ENCODE assay signal across 11 cellular contexts in the genomic region with DNA sequence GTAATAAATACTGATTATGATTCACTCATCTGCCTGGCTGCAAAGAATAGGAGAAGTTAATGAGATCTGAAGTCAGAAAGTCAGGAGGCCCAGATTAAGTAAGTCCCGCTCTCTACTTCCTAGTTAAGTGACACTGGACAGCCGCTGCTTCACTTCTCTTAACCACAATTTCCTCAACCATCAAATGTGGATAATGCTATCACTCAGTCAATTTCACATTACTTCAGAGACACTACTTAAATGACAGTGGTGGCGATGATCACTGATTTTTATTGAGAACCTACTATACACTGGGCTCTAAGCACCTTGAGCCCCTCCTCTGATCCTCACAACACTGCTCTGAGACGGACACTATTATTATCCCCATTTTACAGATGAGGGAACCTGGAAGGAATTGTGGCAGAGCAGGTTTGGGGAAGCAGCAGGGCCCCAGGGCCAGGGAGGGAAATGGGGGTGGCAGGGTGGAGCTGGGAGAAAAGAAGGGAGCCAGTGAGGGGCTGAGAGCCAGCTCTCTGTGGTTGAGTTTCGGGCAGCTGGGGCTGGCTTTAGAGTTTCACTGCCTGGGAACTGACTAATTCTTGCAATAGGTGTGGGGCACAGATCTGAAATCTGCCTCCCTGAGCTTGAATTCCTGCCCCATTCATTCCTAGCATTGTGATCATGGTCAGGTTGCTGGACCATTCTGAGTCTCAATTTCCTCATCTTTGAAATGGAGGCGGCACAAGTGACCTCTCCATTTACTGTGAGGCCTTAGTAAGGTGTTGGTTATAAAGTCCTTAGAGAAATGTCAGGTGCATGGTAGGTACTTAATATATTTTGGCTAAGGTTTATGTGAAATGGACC. TPM values are rescaled to one million over a fixed set of nuclear protein-coding genes. Genes with fewer than 3 reads are reported as not detected.
DNase-seq lines count a peak whose midpoint lies in the region; ATAC-seq and TF ChIP-seq lines count a peak whose summit lies in the region.
"Had no signal": no experiment of that assay in that cellular context is flagged by ENCODE, and none has a peak within 500 bp of the region (broad histone marks: within the 10 kb centered on the region; RNA-seq: fewer than 3 reads in every experiment).

No MANE protein-coding gene starts in this region.

- H3K4me2 ChIP-seq in OCI-LY7 (ENCODE audit: low read length) (peak overlapping the region; percentile 88), mammary epithelial cell (ENCODE audit: insufficient read depth, low read depth, low read length) (no peak overlapping the region)

- CTCF ChIA-PET in OCI-LY7 (lab: Charles Lee; ENCODE audit: unreplicated experiment) = no interaction called here
- CTCF ChIA-PET in mammary epithelial cell (lab: Charles Lee; ENCODE audit: low non-redundant PET) = no interaction called here

- H3K9ac ChIP-seq in mammary epithelial cell (ENCODE audit: insufficient read depth, low read length) = no peak overlapping the region

- intact Hi-C loops in OCI-LY7 (cut with micrococcal nuclease; ENCODE audit: unreplicated experiment) (no loop called here), mammary epithelial cell (cut with micrococcal nuclease) (no loop called here), lower leg skin (cut with DNase I; ENCODE audit: low total_unique reads) (no loop called here)

- H3K36me3 ChIP-seq in OCI-LY7 (ENCODE audit: insufficient read depth, low read length) (peaks cover 24% of the 10 kb centered on the region), mammary epithelial cell (ENCODE audit: insufficient read depth, low read length) (no peaks in the 10 kb centered on the region)

- TF ChIP-seq POLR2A in lower leg skin (IDR thresholded peaks at IDR 0.05) = no peak

- TF ChIP-seq CTCF in OCI-LY7 (conservative IDR thresholded peaks at IDR 0.05; ENCODE audit: low read length) (no peak), mammary epithelial cell (conservative IDR thresholded peaks at IDR 0.05 in 1 of 2, IDR thresholded peaks at IDR 0.05 in 1 of 2; ENCODE audit: extremely low read depth in 1 of 2, insufficient read depth in 1 of 2, low read depth in 1 of 2, low read length in 2 of 2) (no peak), mesothelial cell of epicardium (IDR thresholded peaks at IDR 0.05; ENCODE audit: unreplicated experiment) (no peak), lower leg skin (IDR thresholded peaks at IDR 0.05) (no peak), foreskin fibroblast (IDR thresholded peaks at IDR 0.05; ENCODE audit: low read depth, low read length) (no peak)

- POLR2A ChIA-PET in OCI-LY7 (lab: Charles Lee) = interaction anchor here (1.1 kb wide), 2 partner anchors 37 to 146 kb away, joined by 4 read pairs; no protein-coding TSS in a partner anchor

- no peaks in the 10 kb centered on the region for H3K27me3 Mint-ChIP-seq in mesothelial cell of epicardium (ENCODE audit: low read depth)

- H3K27me3 ChIP-seq in mammary epithelial cell (ENCODE audit: insufficient read depth, low read length) = no peaks in the 10 kb centered on the region

- no TSS peak for BruUV-seq in OCI-LY7 (replicated peaks; lab: Mats Ljungman, UMichigan)
- no TSS peak for BruUV-seq in mammary epithelial cell (replicated peaks; lab: Mats Ljungman, UMichigan)

- H3K27ac Mint-ChIP-seq in mesothelial cell of epicardium = no peak overlapping the region
- H3K27ac Mint-ChIP-seq: endodermal cell had no signal

- H3K36me3 Mint-ChIP-seq in mesothelial cell of epicardium = no peaks in the 10 kb centered on the region

- H4K20me1 ChIP-seq in OCI-LY7 (ENCODE audit: insufficient read depth, low read length) (no peaks in the 10 kb centered on the region), mammary epithelial cell (ENCODE audit: insufficient read depth, low read length) (no peaks in the 10 kb centered on the region)

- in situ Hi-C loops in mammary epithelial cell (cut with MboI; ENCODE audit: low sequenced_read_pairs in 2 of 2) = loop anchor here in 1 of 2 donors (5.0 to 25.0 kb wide), 3 partner anchors 36 to 556 kb away; no protein-coding TSS in a partner anchor

- H3K9me3 Mint-ChIP-seq in mesothelial cell of epicardium = no peaks in the 10 kb centered on the region
- H3K9me3 Mint-ChIP-seq: endodermal cell had no signal

- H3K79me2 ChIP-seq in OCI-LY7 (ENCODE audit: insufficient read depth, low read depth, low read length) (peaks cover 38% of the 10 kb centered on the region), mammary epithelial cell (ENCODE audit: insufficient read depth, low read length) (no peaks in the 10 kb centered on the region)

- DNase-seq in activated CD4-positive, CD25-positive, alpha-beta regulatory T cell treated with anti-CD3 and anti-CD28 coated beads, Interleukin-2, amount 50 U/mL, for 72 hours = no peak
- DNase-seq in OCI-LY7 (ENCODE audit: low spot score) (peak; percentile 60), mammary epithelial cell (peak; percentile 75), mesothelial cell of epicardium (ENCODE audit: low spot score in 2 of 2, unreplicated experiment in 2 of 2) (no peak), lower leg skin (ENCODE audit: low spot score in 2 of 2) (no peak), foreskin fibroblast (no peak)
- DNase-seq: endodermal cell; NCI-H69; stimulated activated CD4-positive, alpha-beta T cell treated with anti-CD3 and anti-CD28 coated beads, Interleukin-12 subunit alpha, Interleukin-12 subunit beta, amount 100 ng/mL, for 4 hours had no signal

- no peaks in the 10 kb centered on the region for H3K9me2 ChIP-seq in OCI-LY7 (ENCODE audit: insufficient read depth, low read length)

- dilution Hi-C loops in mammary epithelial cell (cut with HindIII; ENCODE audit: low sequenced_read_pairs) = no loop called here

- ATAC-seq in activated CD4-positive, CD25-positive, alpha-beta regulatory T cell treated with anti-CD3 and anti-CD28 coated beads, Interleukin-2, amount 50 U/mL, for 24 hours = peak; percentile 53 to 56

- H3K9me3 ChIP-seq in OCI-LY7 (ENCODE audit: low read length) (no peaks in the 10 kb centered on the region), mammary epithelial cell (replicated peaks; ENCODE audit: insufficient read depth, low read length) (no peaks in the 10 kb centered on the region)

- peaks cover 24% of the 10 kb centered on the region for H3K4me1 Mint-ChIP-seq in mesothelial cell of epicardium

- WGBS in mammary epithelial cell (ENCODE audit: low coverage, missing lambda C conversion rate) = 80% methylated on average over 6 of the region's 6 CpGs
- WGBS in lower leg skin, 2 donors = 54 to 59% methylated on average over 6 of the region's 6 CpGs

- peak overlapping the region; percentile 71 for H2AFZ ChIP-seq in OCI-LY7 (ENCODE audit: low read length)
- H2AFZ ChIP-seq in mammary epithelial cell (ENCODE audit: low read depth, low read length) = no peak overlapping the region

- H3K4me3 ChIP-seq in OCI-LY7 (ENCODE audit: low read depth, low read length, poor library complexity, severe bottlenecking) (peak overlapping the region; percentile 34), mammary epithelial cell (replicated peaks in 1 of 3; ENCODE audit: insufficient read depth in 1 of 3, low read depth in 2 of 3, low read length in 3 of 3) (no peak overlapping the region), skin epidermis (no peak overlapping the region), lower leg skin (ENCODE audit: low read depth, poor library complexity, severe bottlenecking) (no peak overlapping the region), foreskin fibroblast (ENCODE audit: low read depth in 1 of 2, low read length in 2 of 2) (no peak overlapping the region)

- peak overlapping the region; percentile 98 for H3K27ac ChIP-seq in OCI-LY7 (ENCODE audit: low read depth, low read length, poor library complexity, severe bottlenecking)
- no peak overlapping the region for H3K27ac ChIP-seq in mammary epithelial cell (ENCODE audit: insufficient read depth, low read depth, low read length)
- peak overlapping the region in 20 of 21 experiments; percentile 6 to 87 (median 70) for H3K27ac ChIP-seq in skin epidermis

- H3K4me1 ChIP-seq in OCI-LY7 (ENCODE audit: insufficient read depth, low read length, poor library complexity, severe bottlenecking) = peaks cover 55% of the 10 kb centered on the region
- H3K4me1 ChIP-seq in mammary epithelial cell (ENCODE audit: insufficient read depth, low read length) = peaks cover 25% of the 10 kb centered on the region

- H3K4me3 Mint-ChIP-seq in mesothelial cell of epicardium = no peak overlapping the region
- H3K4me3 Mint-ChIP-seq: endodermal cell had no signal

RNA-seq across cellular contexts. Expression of gene E2F2, which starts 2.5 kb away (rescaled TPM):
- 176 and 203 TPM in 2 replicates for total RNA-seq in OCI-LY7 (2014; rRNA removed; shearing (Covaris generic))
- total RNA-seq in OCI-LY7 (2022) (212 and 224 TPM in 2 replicates), mammary epithelial cell (1 to 10 TPM in 1 of 2 donors, under 1 TPM in 1; 0.17 to 2.2 TPM), mesothelial cell of epicardium (4.2 to 5.7 TPM (median 4.8 TPM) in 3 replicates), lower leg skin (10 to 100 TPM in 2 of 4 donors, 1 to 10 TPM in 2; 6.0 to 12.1 (median 9.0) TPM)
- 0.44 TPM for polyA plus RNA-seq in mammary epithelial cell
- 3.1 TPM for polyA minus RNA-seq in mammary epithelial cell

RNA-seq across cellular contexts. Expression of gene ID3, which starts 25.8 kb away (rescaled TPM):
- total RNA-seq in OCI-LY7 (2014; rRNA removed; shearing (Covaris generic)) = 1,286 and 1,658 TPM in 2 replicates
- total RNA-seq in OCI-LY7 (2022) (621 and 629 TPM in 2 replicates), mammary epithelial cell (10 to 100 TPM; 53.6 to 53.8 TPM), mesothelial cell of epicardium (456 to 487 TPM (median 468 TPM) in 3 replicates), lower leg skin (100 to 1,000 TPM in 3 of 4 donors, 10 to 100 TPM in 1; 81.2 to 209 (median 122) TPM)
- 31.7 TPM for polyA plus RNA-seq in mammary epithelial cell
- 22.4 TPM for polyA minus RNA-seq in mammary epithelial cell

RNA-seq across cellular contexts. Expression of gene ASAP3, which starts 49.5 kb away (rescaled TPM):
- total RNA-seq in OCI-LY7 (2014; rRNA removed; shearing (Covaris generic)) = 5.4 and 5.9 TPM in 2 replicates
- total RNA-seq in OCI-LY7 (2022) (14.9 and 18.0 TPM in 2 replicates), mammary epithelial cell (10 to 100 TPM; 11.8 to 22.0 TPM), mesothelial cell of epicardium (87.7 to 96.6 TPM (median 95.8 TPM) in 3 replicates), lower leg skin (100 to 1,000 TPM; 103 to 114 (median 108) TPM)
- polyA plus RNA-seq in mammary epithelial cell = 11.1 TPM
- 24.1 TPM for polyA minus RNA-seq in mammary epithelial cell

Comparison
In these comparisons a context has a peak if more than half of its experiments do, and no peak if none do; other contexts are left out.
1. DNase-seq: peak in OCI-LY7 (single experiment) and mammary epithelial cell (single experiment); none in activated CD4-positive, CD25-positive, alpha-beta regulatory T cell treated with anti-CD3 and anti-CD28 coated beads, Interleukin-2, amount 50 U/mL, for 72 hours (single experiment), mesothelial cell of epicardium (0 of 2), lower leg skin (0 of 2) and foreskin fibroblast (0 of 2).
2. RNA of gene E2F2, which starts 2.5 kb away (total RNA-seq): 176 to 224 TPM in OCI-LY7; 6.0 to 12.1 TPM in lower leg skin, 4.2 to 5.7 TPM in mesothelial cell of epicardium and 0.17 to 2.2 TPM in mammary epithelial cell; every median in the first group is over 10 times any median in the second.